Comparison of ENCODE assay signal across 13 cellular contexts in genomic region chr22:18148508-18148965, GRCh38. TPM values are rescaled to one million over a fixed set of nuclear protein-coding genes. Genes with fewer than 3 reads are reported as not detected.
DNase-seq lines count a peak whose midpoint lies in the region; ATAC-seq and TF ChIP-seq lines count a peak whose summit lies in the region.
"Had no signal": no experiment of that assay in that cellular context is flagged by ENCODE, and none has a peak within 500 bp of the region (broad histone marks: within the 10 kb centered on the region; RNA-seq: fewer than 3 reads in every experiment).

No MANE protein-coding gene starts in this region.

- DNase-seq in MCF 10A (ENCODE audit: unreplicated experiment) (no peak), mammary epithelial cell (no peak), HuH-7.5 (ENCODE audit: low spot score) (peak; percentile 70), progenitor cell of endocrine pancreas (ENCODE audit: low spot score, unreplicated experiment) (no peak), kidney tubule cell (ENCODE audit: low spot score) (no peak)
- DNase-seq: gastrocnemius medialis; NCI-H1694; SJCRH30; stimulated activated naive CD4-positive, alpha-beta T cell had no signal

- H3K36me3 Mint-ChIP-seq in MCF 10A (ENCODE audit: insufficient read depth, unreplicated experiment) = no peaks in the 10 kb centered on the region
- no peaks in the 10 kb centered on the region for H3K36me3 Mint-ChIP-seq in brain
- no peaks in the 10 kb centered on the region for H3K36me3 Mint-ChIP-seq in progenitor cell of endocrine pancreas (ENCODE audit: insufficient read depth)

- no peak for TF ChIP-seq CTCF in MCF 10A (IDR thresholded peaks at IDR 0.05; ENCODE audit: unreplicated experiment)
- TF ChIP-seq CTCF in mammary epithelial cell (conservative IDR thresholded peaks at IDR 0.05 in 1 of 2, IDR thresholded peaks at IDR 0.05 in 1 of 2; ENCODE audit: extremely low read depth in 1 of 2, insufficient read depth in 1 of 2, low read depth in 1 of 2, low read length in 2 of 2) = no peak
- TF ChIP-seq CTCF in brain (conservative IDR thresholded peaks at IDR 0.05) = no peak
- TF ChIP-seq CTCF in progenitor cell of endocrine pancreas (IDR thresholded peaks at IDR 0.05; ENCODE audit: unreplicated experiment) = no peak

- dilution Hi-C loops in mammary epithelial cell (cut with HindIII; ENCODE audit: low sequenced_read_pairs) = no loop called here

- WGBS in mammary epithelial cell (ENCODE audit: low coverage, missing lambda C conversion rate) = 93% methylated on average over 16 of the region's 16 CpGs

- no peak overlapping the region for H2AFZ ChIP-seq in mammary epithelial cell (ENCODE audit: low read depth, low read length)

- H3K4me3 Mint-ChIP-seq in MCF 10A (ENCODE audit: unreplicated experiment) (no peak overlapping the region), brain (peak overlapping the region in 4 of 5 experiments; percentile 1 to 91 (median 58)), progenitor cell of endocrine pancreas (ENCODE audit: low read depth) (peak overlapping the region; percentile 21)

- H3K9me3 Mint-ChIP-seq in MCF 10A (ENCODE audit: unreplicated experiment) (no peaks in the 10 kb centered on the region), brain (no peaks in the 10 kb centered on the region), progenitor cell of endocrine pancreas (ENCODE audit: low read depth) (no peaks in the 10 kb centered on the region)

- no peaks in the 10 kb centered on the region for H3K27me3 ChIP-seq in mammary epithelial cell (ENCODE audit: insufficient read depth, low read length)
- H3K27me3 ChIP-seq: gastrocnemius medialis, SJCRH30 had no signal

- intact Hi-C loops in MCF 10A (cut with micrococcal nuclease) (no loop called here), mammary epithelial cell (cut with micrococcal nuclease) (no loop called here)

- H3K27ac ChIP-seq in mammary epithelial cell (ENCODE audit: insufficient read depth, low read depth, low read length) = no peak overlapping the region
- H3K27ac ChIP-seq: SJCRH30 had no signal

- in situ Hi-C loops in mammary epithelial cell (cut with MboI; ENCODE audit: low sequenced_read_pairs in 2 of 2) = no loop called here

- H3K4me2 ChIP-seq in mammary epithelial cell (ENCODE audit: insufficient read depth, low read depth, low read length) = no peak overlapping the region

- no peaks in the 10 kb centered on the region for H3K9me3 ChIP-seq in mammary epithelial cell (replicated peaks; ENCODE audit: insufficient read depth, low read length)
- H3K9me3 ChIP-seq: gastrocnemius medialis, SJCRH30 had no signal

- H3K27me3 Mint-ChIP-seq in MCF 10A (ENCODE audit: insufficient read depth, unreplicated experiment) (no peaks in the 10 kb centered on the region), brain (peaks cover 5% of the 10 kb centered on the region), progenitor cell of endocrine pancreas (peaks cover 5% of the 10 kb centered on the region)

- BruUV-seq in MCF 10A (replicated peaks; lab: Mats Ljungman, UMichigan) (TSS peak; percentile 40), mammary epithelial cell (replicated peaks; lab: Mats Ljungman, UMichigan) (no TSS peak)

- H3K27ac Mint-ChIP-seq in MCF 10A (ENCODE audit: low read depth, unreplicated experiment) (no peak overlapping the region), brain (no peak overlapping the region), progenitor cell of endocrine pancreas (peak overlapping the region; percentile 8)

- H3K4me3 ChIP-seq in mammary epithelial cell (replicated peaks in 1 of 3; ENCODE audit: insufficient read depth in 1 of 3, low read depth in 2 of 3, low read length in 3 of 3) = no peak overlapping the region

- CTCF ChIA-PET in MCF 10A (lab: Yijun Ruan, JAX) = no interaction called here
- CTCF ChIA-PET in mammary epithelial cell (lab: Charles Lee; ENCODE audit: low non-redundant PET) = no interaction called here

- H3K9ac ChIP-seq in mammary epithelial cell (ENCODE audit: insufficient read depth, low read length) = no peak overlapping the region
- H3K9ac ChIP-seq: parathyroid adenoma had no signal

- ATAC-seq in HG03521 (IDR thresholded peaks at IDR 0.05; ENCODE audit: unreplicated experiment) = no peak
- no peak for ATAC-seq in HG03135 (IDR thresholded peaks at IDR 0.05; ENCODE audit: unreplicated experiment)

- H3K4me1 Mint-ChIP-seq in MCF 10A (ENCODE audit: insufficient read depth, unreplicated experiment) (peaks cover 8% of the 10 kb centered on the region), brain (peaks cover 24% of the 10 kb centered on the region), progenitor cell of endocrine pancreas (ENCODE audit: low read depth) (peaks cover 6% of the 10 kb centered on the region)

- no peaks in the 10 kb centered on the region for H4K20me1 ChIP-seq in mammary epithelial cell (ENCODE audit: insufficient read depth, low read length)

- no peaks in the 10 kb centered on the region for H3K4me1 ChIP-seq in mammary epithelial cell (ENCODE audit: insufficient read depth, low read length)
- H3K4me1 ChIP-seq: parathyroid adenoma, SJCRH30 had no signal

- no peaks in the 10 kb centered on the region for H3K36me3 ChIP-seq in mammary epithelial cell (ENCODE audit: insufficient read depth, low read length)
- H3K36me3 ChIP-seq: gastrocnemius medialis, SJCRH30 had no signal

- POLR2A ChIA-PET in MCF 10A (lab: Yijun Ruan, JAX) = no interaction called here

- no peaks in the 10 kb centered on the region for H3K79me2 ChIP-seq in mammary epithelial cell (ENCODE audit: insufficient read depth, low read length)
- H3K79me2 ChIP-seq: parathyroid adenoma had no signal

RNA-seq across cellular contexts. Expression of gene USP18, which starts 1.4 kb away (rescaled TPM):
- total RNA-seq in MCF 10A (2022) (2.1 TPM in 2 replicates), mammary epithelial cell (1 to 10 TPM; 1.8 to 2.5 TPM), progenitor cell of endocrine pancreas (4.0 and 4.5 TPM in 2 replicates)
- polyA plus RNA-seq in mammary epithelial cell (1.6 TPM), brain (ENCODE audit: insufficient read depth, low read depth, low replicate concordance) (15.6 TPM)
- polyA minus RNA-seq in mammary epithelial cell = 8.8 TPM

RNA-seq across cellular contexts. Expression of gene TUBA8, which starts 37.9 kb away (rescaled TPM):
- total RNA-seq in MCF 10A (2022) (0.66 TPM in 1 of 2 replicates, not detected in the other), mammary epithelial cell (under 1 TPM; 0.19 to 0.33 TPM), progenitor cell of endocrine pancreas (2.4 and 3.2 TPM in 2 replicates)
- polyA plus RNA-seq in mammary epithelial cell (0.65 TPM), brain (ENCODE audit: insufficient read depth, low read depth, low replicate concordance) (14.4 TPM)
- polyA minus RNA-seq in mammary epithelial cell = not detected
